ENCODE assay signal across 8 cellular contexts in the genomic region with DNA sequence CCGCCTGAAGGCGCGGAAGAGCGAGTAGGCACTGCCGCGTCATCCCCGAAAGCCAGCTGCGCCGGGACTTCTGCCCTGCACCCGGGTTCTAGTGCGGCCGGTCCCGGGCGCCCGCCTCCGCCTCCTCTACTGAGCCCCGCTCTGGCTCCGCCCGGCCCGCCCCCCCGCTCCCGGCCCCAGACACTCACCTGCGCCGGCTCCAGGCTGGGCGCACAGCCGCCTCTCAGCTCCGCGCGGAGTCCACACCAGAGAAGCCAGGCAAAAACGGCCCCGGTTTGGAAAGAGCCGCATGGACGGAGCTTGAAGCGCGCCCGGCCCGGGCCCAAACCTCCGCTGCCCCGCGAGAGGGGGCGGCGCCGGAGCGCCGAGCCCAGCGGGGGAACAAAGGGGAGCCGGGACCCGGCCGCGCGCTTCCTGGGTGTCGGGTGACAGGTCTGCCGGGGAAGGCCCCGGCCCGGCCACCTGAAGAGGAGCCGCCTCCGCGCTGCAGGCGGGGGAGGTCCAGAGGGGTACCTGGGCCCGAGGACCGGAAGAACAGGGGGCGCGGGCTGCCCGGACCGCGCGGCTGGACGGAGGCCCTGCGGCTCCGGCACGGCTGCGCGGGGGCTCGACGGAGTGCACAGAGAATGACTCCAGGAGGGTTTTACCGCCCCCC.
DNase-seq lines count a peak whose midpoint lies in the region; ATAC-seq, FAIRE-seq and TF ChIP-seq lines count a peak whose summit lies in the region.

No MANE protein-coding gene starts in this region.

- no peak overlapping the region for H4K91ac ChIP-seq in mesenchymal stem cell (ENCODE audit: low read length)

- BruUV-seq in K562 (replicated peaks; lab: Mats Ljungman, UMichigan) = no TSS peak

- CTCF ChIA-PET in K562 (lab: Yijun Ruan, JAX; ENCODE audit: low intra/inter-chr PET ratio) = no interaction called here

- no peaks in the 10 kb centered on the region for H3K9me2 ChIP-seq in GM23338 (ENCODE audit: insufficient read depth)

- H3K9me3 ChIP-seq in ES-I3 (ENCODE audit: control insufficient read depth, insufficient read depth, low read length) (no peaks in the 10 kb centered on the region; the same call in 1 of the 2 replicates), K562 (replicated peaks; ENCODE audit: control insufficient read depth, insufficient read depth, low read depth, low read length) (no peaks in the 10 kb centered on the region), mesenchymal stem cell (ENCODE audit: control insufficient read depth, low read length) (peaks cover 4% of the 10 kb centered on the region), vagina (no peaks in the 10 kb centered on the region)

- peak overlapping the region; percentile 40 for H2BK15ac ChIP-seq in mesenchymal stem cell (ENCODE audit: low read depth, poor library complexity, severe bottlenecking)

- H3K36me3 ChIP-seq in ES-I3 (ENCODE audit: insufficient read depth, low read length) (no peaks in the 10 kb centered on the region), GM23338 (ENCODE audit: insufficient read depth) (no peaks in the 10 kb centered on the region), K562 (ENCODE audit: control insufficient read depth, insufficient read depth, low read length) (no peaks in the 10 kb centered on the region), mesenchymal stem cell (ENCODE audit: control insufficient read depth in 1 of 2, insufficient read depth in 2 of 2, low read depth in 1 of 2, low read length in 2 of 2) (no peaks in the 10 kb centered on the region), vagina (no peaks in the 10 kb centered on the region)

- ATAC-seq in GM23338 (peak; percentile 5), K562 (peak; percentile 72), GM19351 (IDR thresholded peaks at IDR 0.05; ENCODE audit: unreplicated experiment) (no peak)

- H2BK120ac ChIP-seq in mesenchymal stem cell (ENCODE audit: low read depth, low read length) = no peak overlapping the region

- TF ChIP-seq POLR2A in K562 (conservative IDR thresholded peaks at IDR 0.05) (peak; percentile 83), vagina (IDR thresholded peaks at IDR 0.05) (no peak)

- POLR2A ChIA-PET in K562 (lab: Yijun Ruan, JAX) = interaction anchor here (0.9 to 1.0 kb wide), 2 partner anchors 9 to 10 kb away, joined by 3 to 5 read pairs; no protein-coding TSS in a partner anchor

- WGBS in K562 (ENCODE audit: insufficient coverage, low coverage, missing lambda C conversion rate) = 1% methylated on average over 67 of the region's 76 CpGs
- WGBS in mesenchymal stem cell = under 1% methylated on average over 33 of the region's 76 CpGs

- H4K20me1 ChIP-seq in GM23338 (replicated peaks; ENCODE audit: insufficient read depth) (peaks cover 16% of the 10 kb centered on the region), K562 (replicated peaks; ENCODE audit: control insufficient read depth, insufficient read depth, low read length) (no peaks in the 10 kb centered on the region; the same call in 1 of the 2 replicates)

- no peak overlapping the region for H3K23ac ChIP-seq in mesenchymal stem cell (ENCODE audit: low read length in 2 of 2)

- H3K79me1 ChIP-seq in mesenchymal stem cell (replicated peaks; ENCODE audit: low read length, poor library complexity, severe bottlenecking) = no peaks in the 10 kb centered on the region

- peak overlapping the region; percentile 61; the same call in 2 of the 3 replicates for H3K4me3 Mint-ChIP-seq in GM23338

- peak overlapping the region; percentile 93 for H3K4me3 ChIP-seq in GM23338
- H3K4me3 ChIP-seq in K562 = peak overlapping the region; percentile 93
- peak overlapping the region in 1 of 2 experiments; percentile 38 for H3K4me3 ChIP-seq in mesenchymal stem cell (ENCODE audit: insufficient read depth in 1 of 2, low read depth in 1 of 2, low read length in 2 of 2)
- H3K4me3 ChIP-seq in vagina = peak overlapping the region; percentile 47 to 51

- DNase-seq in GM23338 (ENCODE audit: low spot score) (peak; percentile 94), NCI-H460 (ENCODE audit: extremely low read depth, low read depth) (peak; percentile 15), K562 (ENCODE audit: extremely low read depth in 1 of 4, low spot score in 3 of 4) (peak; percentile 80 to 99 (median 94)), mesenchymal stem cell (no peak), vagina (ENCODE audit: extremely low spot score in 2 of 2) (no peak), mucosa of gallbladder (ENCODE audit: low spot score) (no peak)

- H2BK5ac ChIP-seq in mesenchymal stem cell (ENCODE audit: low read depth, low read length, poor library complexity, severe bottlenecking) = no peak overlapping the region

- H3K79me2 ChIP-seq in GM23338 (replicated peaks; ENCODE audit: insufficient read depth) (peaks cover 35% of the 10 kb centered on the region), K562 (ENCODE audit: control insufficient read depth, insufficient read depth, low read length) (peaks cover 23% of the 10 kb centered on the region; the same call in 2 of the 3 replicates)

- H3K4me1 Mint-ChIP-seq in GM23338 = peaks cover 51% of the 10 kb centered on the region

- in situ Hi-C loops in K562 (cut with MboI) = no loop called here

- H3K9me3 Mint-ChIP-seq in GM23338 = peaks cover 5% of the 10 kb centered on the region; the same call in 2 of the 3 replicates

- no peak overlapping the region for H2AK5ac ChIP-seq in mesenchymal stem cell (ENCODE audit: low read length, severe bottlenecking)

- peak overlapping the region; percentile 72 for H3K9ac ChIP-seq in ES-I3 (ENCODE audit: low read depth, low read length)
- peak overlapping the region; percentile 66 to 97; a peak in 3 of 4 replicates for H3K9ac ChIP-seq in K562 (ENCODE audit: insufficient read depth in 1 of 2, low read depth in 2 of 2, low read length in 2 of 2)
- H3K9ac ChIP-seq in mesenchymal stem cell (ENCODE audit: low read length) = no peak overlapping the region

- no peak overlapping the region for H2BK12ac ChIP-seq in mesenchymal stem cell (ENCODE audit: low read length in 2 of 2)

- peaks cover 12% of the 10 kb centered on the region for H3K36me3 Mint-ChIP-seq in GM23338 (ENCODE audit: low read depth)

- H4K8ac ChIP-seq in mesenchymal stem cell (ENCODE audit: low read length) = no peak overlapping the region

- H3K27me3 Mint-ChIP-seq in GM23338 (ENCODE audit: insufficient read depth, low read depth, poor library complexity) = peaks cover 72% of the 10 kb centered on the region

- H3K18ac ChIP-seq in mesenchymal stem cell (ENCODE audit: low read depth in 1 of 2, low read length in 2 of 2) = no peak overlapping the region

- H3K27ac ChIP-seq in GM23338 (ENCODE audit: low read depth) (0 out of 2 replicates have a peak overlapping the region, but pooled peaks have one; percentile 39), K562 (ENCODE audit: extremely low read depth, low read depth, low read length) (peak overlapping the region; percentile 78), mesenchymal stem cell (ENCODE audit: low read length, poor library complexity, severe bottlenecking) (no peak overlapping the region), vagina (peak overlapping the region; percentile 6)

- TF ChIP-seq RAD21 in K562 (CRISPR knock-in tag; conservative IDR thresholded peaks at IDR 0.05 in 1 of 2, IDR thresholded peaks at IDR 0.05 in 1 of 2) = no peak

- TF ChIP-seq EP300 in K562 (IDR thresholded peaks at IDR 0.05; ENCODE audit: low read length) = no peak

- H3K9me1 ChIP-seq in K562 (ENCODE audit: control insufficient read depth, insufficient read depth, low read length) = no peaks in the 10 kb centered on the region

- H3K4me2 ChIP-seq in GM23338 = peak overlapping the region; percentile 100
- H3K4me2 ChIP-seq in K562 (ENCODE audit: insufficient read depth, low read length) = peak overlapping the region; percentile 86
- H3K4me2 ChIP-seq in mesenchymal stem cell (ENCODE audit: low read length, poor library complexity, severe bottlenecking) = peak overlapping the region; percentile 84

- H3K27ac Mint-ChIP-seq in GM23338 = no peak overlapping the region

- TF ChIP-seq CTCF in GM23338 (conservative IDR thresholded peaks at IDR 0.05; ENCODE audit: low read depth in 2 of 2) (no peak), K562 (IDR thresholded peaks at IDR 0.05 in 2 of 3, conservative IDR thresholded peaks at IDR 0.05 in 1 of 3; ENCODE audit: insufficient read depth in 2 of 3, low read depth in 1 of 3, low read length in 3 of 3) (no peak), vagina (IDR thresholded peaks at IDR 0.05) (no peak)

- peaks cover 65% of the 10 kb centered on the region for H3K27me3 ChIP-seq in GM23338 (ENCODE audit: insufficient read depth)
- H3K27me3 ChIP-seq in K562 (ENCODE audit: control insufficient read depth in 2 of 2, insufficient read depth in 2 of 2, low read length in 2 of 2) = no peaks in the 10 kb centered on the region
- peaks cover 85 to 88% of the 10 kb centered on the region in 2 experiments for H3K27me3 ChIP-seq in mesenchymal stem cell (ENCODE audit: control insufficient read depth in 1 of 2, insufficient read depth in 1 of 2, low read length in 2 of 2)
- H3K27me3 ChIP-seq in vagina = peaks cover 39% of the 10 kb centered on the region

- H3F3A ChIP-seq in GM23338 (replicated peaks; ENCODE audit: low read depth) = peaks cover 43% of the 10 kb centered on the region

- peaks cover 33% of the 10 kb centered on the region for H3K4me1 ChIP-seq in ES-I3 (ENCODE audit: insufficient read depth, low read length)
- H3K4me1 ChIP-seq in GM23338 (ENCODE audit: insufficient read depth) = peaks cover 57% of the 10 kb centered on the region
- H3K4me1 ChIP-seq in K562 (replicated peaks in 1 of 2; ENCODE audit: control insufficient read depth in 2 of 2, insufficient read depth in 2 of 2, low read length in 2 of 2) = peaks cover 7 to 77% of the 10 kb centered on the region in 2 experiments; a peak in 3 of 5 replicates
- H3K4me1 ChIP-seq in mesenchymal stem cell (ENCODE audit: control insufficient read depth, insufficient read depth, low read depth, low read length) = peaks cover 36% of the 10 kb centered on the region
- H3K4me1 ChIP-seq in vagina = peaks cover 63% of the 10 kb centered on the region

- no peak overlapping the region for H3K14ac ChIP-seq in mesenchymal stem cell (ENCODE audit: low read length in 2 of 2)

- intact Hi-C loops in K562 (cut with micrococcal nuclease) = no loop called here
- intact Hi-C loops in vagina (cut with DNase I) = loop anchor here (10.0 kb wide), 1 partner anchor 285 kb away; no protein-coding TSS in a partner anchor

- no peak overlapping the region for H3K4ac ChIP-seq in mesenchymal stem cell (ENCODE audit: low read depth in 1 of 2, low read length in 2 of 2)

- no peak overlapping the region for H2AFZ ChIP-seq in GM23338
- H2AFZ ChIP-seq in K562 (ENCODE audit: low read depth, low read length) = peak overlapping the region; percentile 84
- H2AFZ ChIP-seq in mesenchymal stem cell (ENCODE audit: low read depth, low read length) = no peak overlapping the region

- peak; percentile 6 for FAIRE-seq in K562 (lab: Jason Lieb, UNC)

TF ChIP-seq in GM23338, 12 proteins besides CTCF, POLR2A, EP300 and RAD21 (continues in another document):
- TF ChIP-seq JUNB (IDR thresholded peaks at IDR 0.05; ENCODE audit: unreplicated experiment) (no peak), EZH2 (IDR thresholded peaks at IDR 0.05; ENCODE audit: low read depth, unreplicated experiment) (no peak), STAT1 (IDR thresholded peaks at IDR 0.05; ENCODE audit: unreplicated experiment) (no peak)

Comparison
In these comparisons a context has a peak if more than half of its experiments do, and no peak if none do; other contexts are left out.
1. DNase-seq: peak in GM23338 (single experiment), NCI-H460 (single experiment) and K562 (4 of 4); none in mesenchymal stem cell (single experiment), vagina (0 of 2) and mucosa of gallbladder (single experiment).
2. Peak in every context shown above with its lines, with median percentiles within 50 percentile points of each other: H3K4me2 ChIP-seq.